31 cellular contexts compared by ENCODE assay signal in the genomic region with DNA sequence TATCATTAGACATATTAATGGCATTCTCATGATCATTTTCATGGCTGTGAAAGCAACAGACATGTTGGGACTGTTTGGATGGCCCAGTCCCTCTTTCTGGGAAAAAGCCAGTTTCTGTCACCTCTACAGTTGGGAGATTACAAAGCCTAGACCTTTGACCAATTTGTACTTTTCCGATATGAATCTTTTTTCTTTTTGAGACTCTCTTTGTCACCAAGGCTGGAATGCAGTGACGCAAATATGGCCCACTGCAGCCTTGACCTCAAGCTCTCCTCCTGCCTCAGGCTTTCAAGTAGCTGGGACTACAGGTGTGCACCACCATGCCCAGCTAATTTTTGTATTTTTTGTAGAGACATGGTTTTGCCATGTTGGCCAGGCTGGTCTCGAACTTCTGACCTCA.
"Had no signal": no experiment of that assay in that cellular context is flagged by ENCODE, and none has a peak within 500 bp of the region (broad histone marks: within the 10 kb centered on the region; RNA-seq: fewer than 3 reads in every experiment).

No MANE protein-coding gene starts in this region.

- H3K36me3 ChIP-seq: breast epithelium, cardiac muscle cell, colonic mucosa, WERI-Rb-1 had no signal

- H3K27ac ChIP-seq: breast epithelium, cardiac muscle cell, colonic mucosa, epithelial cell of prostate, esophagus squamous epithelium, gastroesophageal sphincter, heart right ventricle, WERI-Rb-1 had no signal

- H3K4me1 ChIP-seq: breast epithelium, colonic mucosa, esophagus squamous epithelium, gastroesophageal sphincter, heart right ventricle had no signal

- FAIRE-seq: endometrium, endothelial cell of umbilical vein had no signal

- H3K27me3 ChIP-seq: cardiac muscle cell, colonic mucosa, esophagus squamous epithelium, gastroesophageal sphincter, heart right ventricle had no signal

- ATAC-seq: activated CD4-positive, CD25-positive, alpha-beta regulatory T cell treated with anti-CD3 and anti-CD28 coated beads, Interleukin-2, amount 50 U/mL, for 24 hours; activated CD8-positive, alpha-beta T cell treated with anti-CD3 and anti-CD28 coated beads for 36 hours; activated T-cell treated with anti-CD3 and anti-CD28 coated beads, Interleukin-2, amount 50 U/mL, for 4 hours; activated T-helper 17 cell treated with anti-CD3 and anti-CD28 coated beads, Interleukin-2, amount 50 U/mL, for 72 hours; gastroesophageal sphincter; heart right ventricle; T-helper 17 cell had no signal

- H3K9me3 ChIP-seq: breast epithelium, colonic mucosa, esophagus squamous epithelium, gastroesophageal sphincter, heart right ventricle had no signal

- H3K4me3 ChIP-seq: breast epithelium, cardiac muscle cell, colonic mucosa, esophagus squamous epithelium, gastroesophageal sphincter, heart right ventricle had no signal

- DNase-seq: activated B cell treated with CpG ODN at 0.5 μM for 24 hours; activated CD4-positive, alpha-beta T cell treated with anti-CD3 and anti-CD28 coated beads for 48 hours; activated CD4-positive, alpha-beta T cell treated with anti-CD3 and anti-CD28 coated beads, Interleukin-2, amount 50 U/mL, for 1 hour; activated CD4-positive, alpha-beta T cell treated with anti-CD3 and anti-CD28 coated beads, Interleukin-2, amount 50 U/mL, for 48 hours; activated CD8-positive, alpha-beta memory T cell treated with anti-CD3 and anti-CD28 coated beads for 24 hours; activated CD8-positive, alpha-beta T cell treated with anti-CD3 and anti-CD28 coated beads for 36 hours; activated effector memory CD4-positive, alpha-beta T cell treated with Interleukin-2 at 50 U/mL for 16 hours; activated gamma-delta T cell treated with Interleukin-2 at 50 U/mL for 16 hours; activated naive CD4-positive, alpha-beta T cell treated with anti-CD3 and anti-CD28 coated beads, Interleukin-2, amount 50 U/mL, for 16 hours; activated naive CD4-positive, alpha-beta T cell treated with Interleukin-2 at 50 U/mL for 16 hours; activated T-cell treated with anti-CD3 and anti-CD28 coated beads, Interleukin-2, amount 50 U/mL, for 4 hours; amygdala; aorta; central memory CD4-positive, alpha-beta T cell; cerebellar nuclear complex; colonic mucosa; effector CD8-positive, alpha-beta T cell; esophagus squamous epithelium; foreskin melanocyte; heart right ventricle; T-helper 17 cell; T1000; WERI-Rb-1 had no signal
